ENCODE assay signal across 7 cellular contexts in genomic region chr10:79825587-79826011, GRCh38. TPM values are rescaled to one million over a fixed set of nuclear protein-coding genes. Genes with fewer than 3 reads are reported as not detected.
DNase-seq lines count a peak whose midpoint lies in the region; ATAC-seq lines count a peak whose summit lies in the region.
"Not testable (repeated sequence)": the region's sequence is repeated elsewhere in the genome, so short reads cannot be mapped to it uniquely, and the experiment has no call there.

No MANE protein-coding gene starts in this region.

- not testable (repeated sequence) for H3K27me3 ChIP-seq in iPS-15b (ENCODE audit: control insufficient read depth, insufficient read depth, low read length)

- peak overlapping the region in 2 of 3 donors; percentile 80 to 91 for H3K27ac Mint-ChIP-seq in IgD-negative memory B cell

- H3K9me3 ChIP-seq in iPS-15b (ENCODE audit: control insufficient read depth, insufficient read depth, low read length), result not testable (repeated sequence)

- not testable (repeated sequence) for H3K9ac ChIP-seq in iPS-15b (ENCODE audit: low read depth, low read length)

- not testable (repeated sequence) for H3K9me3 Mint-ChIP-seq in IgD-negative memory B cell

- H3K27me3 Mint-ChIP-seq in IgD-negative memory B cell, result not testable (repeated sequence)

- H3K4me3 ChIP-seq in iPS-15b (ENCODE audit: low read depth, low read length), result peak overlapping the region; percentile 41

- H3K4me3 Mint-ChIP-seq in IgD-negative memory B cell, result peak overlapping the region; percentile 89 to 98 (median 96)

- H3K36me3 ChIP-seq in iPS-15b (ENCODE audit: control insufficient read depth, insufficient read depth, low read length), result not testable (repeated sequence)

- H3K4me1 Mint-ChIP-seq in IgD-negative memory B cell, result not testable (repeated sequence)

- ATAC-seq in GM18907 (IDR thresholded peaks at IDR 0.05; ENCODE audit: unreplicated experiment) (peak; percentile 22), HG02678 (IDR thresholded peaks at IDR 0.05; ENCODE audit: unreplicated experiment) (peak; percentile 6)

- not testable (repeated sequence) for H3K36me3 Mint-ChIP-seq in IgD-negative memory B cell

- not testable (repeated sequence) for H3K4me1 ChIP-seq in iPS-15b (ENCODE audit: control insufficient read depth, insufficient read depth, low read length)

- DNase-seq in activated CD4-positive, alpha-beta T cell treated with anti-CD3 and anti-CD28 coated beads, Interleukin-2, amount 50 U/mL, for 1 hour, result peak; percentile 14
- peak; percentile 0 for DNase-seq in central memory CD4-positive, alpha-beta T cell
- peak; percentile 6 for DNase-seq in retina

RNA-seq across cellular contexts. Expression of gene NUTM2E, which starts 0.9 kb away (rescaled TPM):
- not detected for polyA plus RNA-seq in IgD-negative memory B cell

Comparison
In these comparisons a context has a peak if more than half of its experiments do, and no peak if none do; other contexts are left out.
1. Peak in every context shown above with its lines: DNase-seq, ATAC-seq and H3K4me3 ChIP-seq.